In genomic region chr11:121649798-121650197, GRCh38 we compare ENCODE assay signal across 19 cellular contexts.
DNase-seq lines count a peak whose midpoint lies in the region; ATAC-seq, FAIRE-seq and TF ChIP-seq lines count a peak whose summit lies in the region.
"Had no signal": no experiment of that assay in that cellular context is flagged by ENCODE, and none has a peak within 500 bp of the region (broad histone marks: within the 10 kb centered on the region; RNA-seq: fewer than 3 reads in every experiment).

No MANE protein-coding gene starts in this region.

- no peak for ATAC-seq in activated T-cell treated with anti-CD3 and anti-CD28 coated beads, Interleukin-2, amount 50 U/mL, for 72 hours (replicated peaks in 1 of 2)
- ATAC-seq in T-cell (replicated peaks in 1 of 4) (no peak), pancreas (peak; percentile 40 to 76 (median 59)), GM18511 (IDR thresholded peaks at IDR 0.05; ENCODE audit: unreplicated experiment) (no peak)
- ATAC-seq: HCT116 had no signal

- H3K9me3 Mint-ChIP-seq in activated T-cell treated with anti-CD3 and anti-CD28 coated beads, Interleukin-2, amount 50 U/mL, for 24 hours = no peaks in the 10 kb centered on the region
- H3K9me3 Mint-ChIP-seq in activated T-cell treated with anti-CD3 and anti-CD28 coated beads, Interleukin-2, amount 50 U/mL, for 72 hours = no peaks in the 10 kb centered on the region
- H3K9me3 Mint-ChIP-seq in T-cell = no peaks in the 10 kb centered on the region
- H3K9me3 Mint-ChIP-seq in activated naive CD4-positive, alpha-beta T cell treated with anti-CD3 and anti-CD28 coated beads for 36 hours = no peaks in the 10 kb centered on the region
- H3K9me3 Mint-ChIP-seq: activated B cell treated with CpG ODN at 0.5 μM for 24 hours; CD4-positive, alpha-beta T cell; T-helper 1 cell treated with Interleukin-12 subunit alpha and Interleukin-12 subunit beta and Interleukin-4 antibody, amounts not matched to agents 30 μg/mL and 1 μg/mL, for 36 hours had no signal

- H3K27ac ChIP-seq in pancreas = no peak overlapping the region
- H3K27ac ChIP-seq: sigmoid colon had no signal

- peak overlapping the region; percentile 6 for H3K27ac Mint-ChIP-seq in activated T-cell treated with anti-CD3 and anti-CD28 coated beads, Interleukin-2, amount 50 U/mL, for 24 hours
- no peak overlapping the region for H3K27ac Mint-ChIP-seq in activated T-cell treated with anti-CD3 and anti-CD28 coated beads, Interleukin-2, amount 50 U/mL, for 72 hours
- peak overlapping the region; percentile 7 to 11 for H3K27ac Mint-ChIP-seq in T-cell
- no peak overlapping the region for H3K27ac Mint-ChIP-seq in activated naive CD4-positive, alpha-beta T cell treated with anti-CD3 and anti-CD28 coated beads for 36 hours
- H3K27ac Mint-ChIP-seq: activated B cell treated with CpG ODN at 0.5 μM for 24 hours; T-helper 1 cell treated with Interleukin-12 subunit alpha and Interleukin-12 subunit beta and Interleukin-4 antibody, amounts not matched to agents 30 μg/mL and 1 μg/mL, for 36 hours had no signal

- POLR2A ChIA-PET in T-cell (lab: Charles Lee) = no interaction called here

- H3K36me3 ChIP-seq in pancreas = no peaks in the 10 kb centered on the region
- H3K36me3 ChIP-seq: sigmoid colon had no signal

- intact Hi-C loops in pancreas (cut with DNase I) = loop anchor here in 2 of 3 donors (5.0 to 10.0 kb wide), 4 partner anchors 455 to 855 kb away; no protein-coding TSS in a partner anchor
- intact Hi-C loops in activated naive CD4-positive, alpha-beta T cell treated with anti-CD3 and anti-CD28 coated beads for 36 hours (cut with micrococcal nuclease) = loop anchor here (1.0 to 10.0 kb wide), 4 partner anchors 118 to 1205 kb away; no protein-coding TSS in a partner anchor

- H3K27me3 ChIP-seq in pancreas = no peaks in the 10 kb centered on the region
- H3K27me3 ChIP-seq: sigmoid colon had no signal

- no peaks in the 10 kb centered on the region for H3K36me3 Mint-ChIP-seq in activated T-cell treated with anti-CD3 and anti-CD28 coated beads, Interleukin-2, amount 50 U/mL, for 24 hours (ENCODE audit: low read depth)
- H3K36me3 Mint-ChIP-seq in activated T-cell treated with anti-CD3 and anti-CD28 coated beads, Interleukin-2, amount 50 U/mL, for 72 hours (ENCODE audit: insufficient read depth in 2 of 2) = no peaks in the 10 kb centered on the region
- H3K36me3 Mint-ChIP-seq in T-cell = no peaks in the 10 kb centered on the region
- H3K36me3 Mint-ChIP-seq in activated naive CD4-positive, alpha-beta T cell treated with anti-CD3 and anti-CD28 coated beads for 36 hours (ENCODE audit: low read depth) = no peaks in the 10 kb centered on the region

- H3K4me1 ChIP-seq in pancreas = peaks cover 0 to 2% (median 0%) of the 10 kb centered on the region in 3 donors

- H3K4me3 Mint-ChIP-seq in activated T-cell treated with anti-CD3 and anti-CD28 coated beads, Interleukin-2, amount 50 U/mL, for 24 hours = no peak overlapping the region
- H3K4me3 Mint-ChIP-seq in activated T-cell treated with anti-CD3 and anti-CD28 coated beads, Interleukin-2, amount 50 U/mL, for 72 hours = peak overlapping the region in 1 of 2 donors; percentile 44
- peak overlapping the region in 2 of 3 donors; percentile 67 to 69 for H3K4me3 Mint-ChIP-seq in T-cell
- H3K4me3 Mint-ChIP-seq in activated naive CD4-positive, alpha-beta T cell treated with anti-CD3 and anti-CD28 coated beads for 36 hours = no peak overlapping the region
- H3K4me3 Mint-ChIP-seq: activated B cell treated with CpG ODN at 0.5 μM for 24 hours; T-helper 1 cell treated with Interleukin-12 subunit alpha and Interleukin-12 subunit beta and Interleukin-4 antibody, amounts not matched to agents 30 μg/mL and 1 μg/mL, for 36 hours had no signal

- H3K9me3 ChIP-seq in pancreas = no peaks in the 10 kb centered on the region
- H3K9me3 ChIP-seq: sigmoid colon had no signal

- WGBS in pancreas, 2 donors = 45 to 54% methylated on average over 6 of the region's 6 CpGs

- no peak for FAIRE-seq in pancreas (lab: Jason Lieb, UNC)
- FAIRE-seq: astrocyte had no signal

- CTCF ChIA-PET in T-cell (lab: Charles Lee) = no interaction called here
- CTCF ChIA-PET in activated naive CD4-positive, alpha-beta T cell treated with anti-CD3 and anti-CD28 coated beads for 36 hours (lab: Charles Lee) = no interaction called here

- DNase-seq in activated T-cell treated with anti-CD3 and anti-CD28 coated beads, Interleukin-2, amount 50 U/mL, for 24 hours = no peak
- DNase-seq in activated T-cell treated with anti-CD3 and anti-CD28 coated beads, Interleukin-2, amount 50 U/mL, for 72 hours = no peak
- DNase-seq in LNCaP clone FGC (ENCODE audit: low read depth) (peak; percentile 92), T-cell (no peak), pancreas (no peak), superior temporal gyrus (ENCODE audit: extremely low spot score) (no peak)
- DNase-seq in activated naive CD4-positive, alpha-beta T cell treated with anti-CD3 and anti-CD28 coated beads for 36 hours = no peak
- DNase-seq: activated B cell treated with CpG ODN at 0.5 μM for 24 hours; CD4-positive, alpha-beta T cell; glutamatergic neuron; KG1; NCI-H1048; NCI-H2227 treated with DMSO at 0.1 percent for 48 hours; SIG-M5; sigmoid colon had no signal

- H3K4me3 ChIP-seq in LNCaP clone FGC (ENCODE audit: low read depth, low read length) (no peak overlapping the region), pancreas (no peak overlapping the region)
- H3K4me3 ChIP-seq: sigmoid colon had no signal

- H3K4me1 Mint-ChIP-seq in activated T-cell treated with anti-CD3 and anti-CD28 coated beads, Interleukin-2, amount 50 U/mL, for 24 hours (ENCODE audit: low read depth) = peaks cover 24% of the 10 kb centered on the region
- peaks cover 25% of the 10 kb centered on the region for H3K4me1 Mint-ChIP-seq in activated T-cell treated with anti-CD3 and anti-CD28 coated beads, Interleukin-2, amount 50 U/mL, for 72 hours (ENCODE audit: low read depth)
- peaks cover 28 to 40% (median 35%) of the 10 kb centered on the region in 3 donors for H3K4me1 Mint-ChIP-seq in T-cell
- peaks cover 24% of the 10 kb centered on the region for H3K4me1 Mint-ChIP-seq in activated naive CD4-positive, alpha-beta T cell treated with anti-CD3 and anti-CD28 coated beads for 36 hours (ENCODE audit: low read depth)
- H3K4me1 Mint-ChIP-seq: activated B cell treated with CpG ODN at 0.5 μM for 24 hours had no signal

- TF ChIP-seq CTCF in LNCaP clone FGC (IDR thresholded peaks at IDR 0.05; ENCODE audit: control insufficient read depth, extremely low read depth, insufficient read depth) (no peak), pancreas (IDR thresholded peaks at IDR 0.05) (no peak)

- H3K27me3 Mint-ChIP-seq in activated T-cell treated with anti-CD3 and anti-CD28 coated beads, Interleukin-2, amount 50 U/mL, for 24 hours = peaks cover 9% of the 10 kb centered on the region
- peaks cover 11% of the 10 kb centered on the region for H3K27me3 Mint-ChIP-seq in activated T-cell treated with anti-CD3 and anti-CD28 coated beads, Interleukin-2, amount 50 U/mL, for 72 hours (ENCODE audit: low read depth)
- H3K27me3 Mint-ChIP-seq in T-cell = peaks cover 0 to 5% of the 10 kb centered on the region in 2 donors
- no peaks in the 10 kb centered on the region for H3K27me3 Mint-ChIP-seq in activated naive CD4-positive, alpha-beta T cell treated with anti-CD3 and anti-CD28 coated beads for 36 hours (ENCODE audit: low read depth)
- H3K27me3 Mint-ChIP-seq: CD4-positive, alpha-beta T cell had no signal

Comparison
In these comparisons a context has a peak if more than half of its experiments do, and no peak if none do; other contexts are left out.
1. H3K27ac Mint-ChIP-seq: peak in activated T-cell treated with anti-CD3 and anti-CD28 coated beads, Interleukin-2, amount 50 U/mL, for 24 hours (single experiment) and T-cell (2 of 2); none in activated T-cell treated with anti-CD3 and anti-CD28 coated beads, Interleukin-2, amount 50 U/mL, for 72 hours (single experiment) and activated naive CD4-positive, alpha-beta T cell treated with anti-CD3 and anti-CD28 coated beads for 36 hours (single experiment).
2. H3K4me3 Mint-ChIP-seq: peak in T-cell (2 of 3); none in activated T-cell treated with anti-CD3 and anti-CD28 coated beads, Interleukin-2, amount 50 U/mL, for 24 hours (single experiment) and activated naive CD4-positive, alpha-beta T cell treated with anti-CD3 and anti-CD28 coated beads for 36 hours (single experiment).
3. ATAC-seq: peak in pancreas (4 of 4); none in activated T-cell treated with anti-CD3 and anti-CD28 coated beads, Interleukin-2, amount 50 U/mL, for 72 hours (0 of 2), T-cell (0 of 4) and GM18511 (single experiment).